9 cellular contexts compared by ENCODE assay signal in genomic region chr20:41138217-41138526, GRCh38. TPM values are rescaled to one million over a fixed set of nuclear protein-coding genes. Genes with fewer than 3 reads are reported as not detected.
DNase-seq lines count a peak whose midpoint lies in the region; ATAC-seq and TF ChIP-seq lines count a peak whose summit lies in the region.
"Had no signal": no experiment of that assay in that cellular context is flagged by ENCODE, and none has a peak within 500 bp of the region (broad histone marks: within the 10 kb centered on the region; RNA-seq: fewer than 3 reads in every experiment).

No MANE protein-coding gene starts in this region.

- H3K27me3 ChIP-seq in GM23338 (ENCODE audit: insufficient read depth): peaks cover 5% of the 10 kb centered on the region

- no peaks in the 10 kb centered on the region for H3K9me2 ChIP-seq in GM23338 (ENCODE audit: insufficient read depth)

- H3K4me1 ChIP-seq in GM23338 (ENCODE audit: insufficient read depth): peaks cover 50% of the 10 kb centered on the region

- H2AFZ ChIP-seq in GM23338: no peak overlapping the region

- H3K4me3 ChIP-seq in GM23338 (peak overlapping the region; percentile 81), fibroblast of villous mesenchyme (ENCODE audit: low read depth, low read length) (peak overlapping the region; percentile 59), skeletal muscle cell (ENCODE audit: low read depth, low read length) (peak overlapping the region; percentile 64)

- peaks cover 29% of the 10 kb centered on the region for H4K20me1 ChIP-seq in GM23338 (replicated peaks; ENCODE audit: insufficient read depth)

- peak overlapping the region; percentile 100 for H3K4me2 ChIP-seq in GM23338

- no peak for DNase-seq in GM23338 (ENCODE audit: low spot score)
- no peak for DNase-seq in T-cell
- DNase-seq in fibroblast of villous mesenchyme (ENCODE audit: low read depth): peak; percentile 38
- no peak for DNase-seq in skeletal muscle cell (ENCODE audit: low read depth)
- no peak for DNase-seq in DMS114 treated with DMSO at 0.1 percent for 48 hours (lab: John Stamatoyannopoulos, UW; ENCODE audit: unreplicated experiment)
- DNase-seq in GM19238 (ENCODE audit: insufficient read length, low spot score): no peak
- DNase-seq in NCI-H146 (lab: John Stamatoyannopoulos, UW): no peak

- H3K79me2 ChIP-seq in GM23338 (replicated peaks; ENCODE audit: insufficient read depth): peaks cover 53% of the 10 kb centered on the region

- H3F3A ChIP-seq in GM23338 (replicated peaks; ENCODE audit: low read depth): no peaks in the 10 kb centered on the region

- POLR2A ChIA-PET in T-cell (lab: Charles Lee): no interaction called here

- no peak for TF ChIP-seq CTCF in GM23338 (conservative IDR thresholded peaks at IDR 0.05; ENCODE audit: low read depth in 2 of 2)
- no peak for TF ChIP-seq CTCF in fibroblast of villous mesenchyme (IDR thresholded peaks at IDR 0.05; ENCODE audit: insufficient read depth, low read depth, low read length)

- H3K4me1 Mint-ChIP-seq in GM23338: peaks cover 57% of the 10 kb centered on the region
- peaks cover 75 to 78% (median 76%) of the 10 kb centered on the region in 3 donors for H3K4me1 Mint-ChIP-seq in T-cell

- CTCF ChIA-PET in T-cell (lab: Charles Lee): interaction anchor here (1.0 to 2.0 kb wide), 3 partner anchors 19 to 20 kb away, joined by 3 to 10 read pairs (median 3); no protein-coding TSS in a partner anchor

- H3K36me3 Mint-ChIP-seq in GM23338 (ENCODE audit: low read depth): peaks cover 22% of the 10 kb centered on the region
- no peaks in the 10 kb centered on the region for H3K36me3 Mint-ChIP-seq in T-cell

- H3K4me3 Mint-ChIP-seq in GM23338 (peak overlapping the region; percentile 90), T-cell (peak overlapping the region; percentile 86 to 90 (median 89))

- no peak for ATAC-seq in GM23338
- no peak for ATAC-seq in T-cell (replicated peaks in 1 of 4)
- no peak for ATAC-seq in GM21526 (IDR thresholded peaks at IDR 0.05; ENCODE audit: low FRiP score, unreplicated experiment)

- peak overlapping the region; percentile 94 for H3K27ac Mint-ChIP-seq in GM23338
- peak overlapping the region; percentile 95 to 97 for H3K27ac Mint-ChIP-seq in T-cell

- no peaks in the 10 kb centered on the region for H3K9me3 Mint-ChIP-seq in GM23338
- no peaks in the 10 kb centered on the region for H3K9me3 Mint-ChIP-seq in T-cell

- H3K27ac ChIP-seq in GM23338 (ENCODE audit: low read depth): peak overlapping the region; percentile 91
- H3K27ac ChIP-seq: neutrophil had no signal

- H3K36me3 ChIP-seq in GM23338 (ENCODE audit: insufficient read depth): no peaks in the 10 kb centered on the region
- H3K36me3 ChIP-seq: neutrophil had no signal

- peaks cover 22% of the 10 kb centered on the region for H3K27me3 Mint-ChIP-seq in GM23338 (ENCODE audit: insufficient read depth, low read depth, poor library complexity)
- no peaks in the 10 kb centered on the region for H3K27me3 Mint-ChIP-seq in T-cell

TF ChIP-seq in GM23338, 12 proteins besides CTCF, POLR2A, EP300 and RAD21 (continues in another document):
- no peak for TF ChIP-seq JUNB (IDR thresholded peaks at IDR 0.05; ENCODE audit: unreplicated experiment)
- TF ChIP-seq, protein P1, sequence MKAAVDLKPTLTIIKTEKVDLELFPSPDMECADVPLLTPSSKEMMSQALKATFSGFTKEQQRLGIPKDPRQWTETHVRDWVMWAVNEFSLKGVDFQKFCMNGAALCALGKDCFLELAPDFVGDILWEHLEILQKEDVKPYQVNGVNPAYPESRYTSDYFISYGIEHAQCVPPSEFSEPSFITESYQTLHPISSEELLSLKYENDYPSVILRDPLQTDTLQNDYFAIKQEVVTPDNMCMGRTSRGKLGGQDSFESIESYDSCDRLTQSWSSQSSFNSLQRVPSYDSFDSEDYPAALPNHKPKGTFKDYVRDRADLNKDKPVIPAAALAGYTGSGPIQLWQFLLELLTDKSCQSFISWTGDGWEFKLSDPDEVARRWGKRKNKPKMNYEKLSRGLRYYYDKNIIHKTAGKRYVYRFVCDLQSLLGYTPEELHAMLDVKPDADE (IDR thresholded peaks at IDR 0.05): no peak
- TF ChIP-seq, protein P2, sequence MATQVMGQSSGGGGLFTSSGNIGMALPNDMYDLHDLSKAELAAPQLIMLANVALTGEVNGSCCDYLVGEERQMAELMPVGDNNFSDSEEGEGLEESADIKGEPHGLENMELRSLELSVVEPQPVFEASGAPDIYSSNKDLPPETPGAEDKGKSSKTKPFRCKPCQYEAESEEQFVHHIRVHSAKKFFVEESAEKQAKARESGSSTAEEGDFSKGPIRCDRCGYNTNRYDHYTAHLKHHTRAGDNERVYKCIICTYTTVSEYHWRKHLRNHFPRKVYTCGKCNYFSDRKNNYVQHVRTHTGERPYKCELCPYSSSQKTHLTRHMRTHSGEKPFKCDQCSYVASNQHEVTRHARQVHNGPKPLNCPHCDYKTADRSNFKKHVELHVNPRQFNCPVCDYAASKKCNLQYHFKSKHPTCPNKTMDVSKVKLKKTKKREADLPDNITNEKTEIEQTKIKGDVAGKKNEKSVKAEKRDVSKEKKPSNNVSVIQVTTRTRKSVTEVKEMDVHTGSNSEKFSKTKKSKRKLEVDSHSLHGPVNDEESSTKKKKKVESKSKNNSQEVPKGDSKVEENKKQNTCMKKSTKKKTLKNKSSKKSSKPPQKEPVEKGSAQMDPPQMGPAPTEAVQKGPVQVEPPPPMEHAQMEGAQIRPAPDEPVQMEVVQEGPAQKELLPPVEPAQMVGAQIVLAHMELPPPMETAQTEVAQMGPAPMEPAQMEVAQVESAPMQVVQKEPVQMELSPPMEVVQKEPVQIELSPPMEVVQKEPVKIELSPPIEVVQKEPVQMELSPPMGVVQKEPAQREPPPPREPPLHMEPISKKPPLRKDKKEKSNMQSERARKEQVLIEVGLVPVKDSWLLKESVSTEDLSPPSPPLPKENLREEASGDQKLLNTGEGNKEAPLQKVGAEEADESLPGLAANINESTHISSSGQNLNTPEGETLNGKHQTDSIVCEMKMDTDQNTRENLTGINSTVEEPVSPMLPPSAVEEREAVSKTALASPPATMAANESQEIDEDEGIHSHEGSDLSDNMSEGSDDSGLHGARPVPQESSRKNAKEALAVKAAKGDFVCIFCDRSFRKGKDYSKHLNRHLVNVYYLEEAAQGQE (IDR thresholded peaks at IDR 0.05; ENCODE audit: unreplicated experiment): no peak
- no peak for TF ChIP-seq NANOG (IDR thresholded peaks at IDR 0.05; ENCODE audit: borderline replicate concordance)
- no peak for TF ChIP-seq ZNF462 (CRISPR knock-in tag; IDR thresholded peaks at IDR 0.05)

RNA-seq across cellular contexts. Expression of gene PLCG1, which starts 0.8 kb away (rescaled TPM):
- 174 and 206 TPM in 2 replicates for total RNA-seq in GM23338 (2014; rRNA removed; shearing (Covaris generic))
- polyA plus RNA-seq in GM23338 (2016; fragmentation: Nextera tagmentation; extraction: Ambion mirVana): 23.8 and 27.4 TPM in 2 replicates
- 100 to 1,000 TPM; 390 to 589 (median 444) TPM for total RNA-seq in T-cell
- 60.9 and 94.7 TPM in 2 replicates for total RNA-seq in fibroblast of villous mesenchyme
